16 cellular contexts compared by ENCODE assay signal in genomic region chr6:119037941-119038623, GRCh38. TPM values are rescaled to one million over a fixed set of nuclear protein-coding genes. Genes with fewer than 3 reads are reported as not detected.
DNase-seq lines count a peak whose midpoint lies in the region; ATAC-seq and TF ChIP-seq lines count a peak whose summit lies in the region.
"Had no signal": no experiment of that assay in that cellular context is flagged by ENCODE, and none has a peak within 500 bp of the region (broad histone marks: within the 10 kb centered on the region; RNA-seq: fewer than 3 reads in every experiment).

No MANE protein-coding gene starts in this region.

- H3K27me3 ChIP-seq in endodermal cell (ENCODE audit: control insufficient read depth, insufficient read depth, low read length, poor library complexity, severe bottlenecking): no peaks in the 10 kb centered on the region

- H3K9me3 Mint-ChIP-seq in endodermal cell: no peaks in the 10 kb centered on the region
- H3K9me3 Mint-ChIP-seq in progenitor cell of endocrine pancreas (ENCODE audit: low read depth): no peaks in the 10 kb centered on the region

- H3K36me3 ChIP-seq in endodermal cell (ENCODE audit: control insufficient read depth, insufficient read depth, low read length): peaks cover 43% of the 10 kb centered on the region

- peak overlapping the region; percentile 22 for H3K4me3 Mint-ChIP-seq in endodermal cell
- no peak overlapping the region for H3K4me3 Mint-ChIP-seq in progenitor cell of endocrine pancreas (ENCODE audit: low read depth)

- H3K4me3 ChIP-seq in endodermal cell (ENCODE audit: low read length): peak overlapping the region; percentile 71

- no peaks in the 10 kb centered on the region for H3K9me3 ChIP-seq in endodermal cell (ENCODE audit: control insufficient read depth, low read length)

- H3K4me1 Mint-ChIP-seq in endodermal cell (peaks cover 77% of the 10 kb centered on the region), progenitor cell of endocrine pancreas (ENCODE audit: low read depth) (peaks cover 38% of the 10 kb centered on the region)

- TF ChIP-seq CTCF in endodermal cell (conservative IDR thresholded peaks at IDR 0.05) (no peak), progenitor cell of endocrine pancreas (IDR thresholded peaks at IDR 0.05; ENCODE audit: unreplicated experiment) (no peak)

- peak; percentile 46 for DNase-seq in NCI-H2171 treated with DMSO at 0.1 percent for 48 hours (lab: John Stamatoyannopoulos, UW)
- no peak for DNase-seq in NCI-H2171 (lab: John Stamatoyannopoulos, UW)
- peak; percentile 55 for DNase-seq in NCI-H146 treated with DMSO at 0.1 percent for 48 hours (lab: John Stamatoyannopoulos, UW; ENCODE audit: unreplicated experiment)
- DNase-seq in endodermal cell: peak; percentile 69
- no peak for DNase-seq in progenitor cell of endocrine pancreas (ENCODE audit: low spot score, unreplicated experiment)
- DNase-seq in T-helper 2 cell: no peak
- DNase-seq in NCI-H128 (lab: John Stamatoyannopoulos, UW; ENCODE audit: unreplicated experiment): no peak
- DNase-seq: C1 segment of cervical spinal cord, DMS53, Karpas-422, NCI-H1436, NCI-H2081 treated with DMSO at 0.1 percent for 48 hours, NCI-H446, NCI-H774, SHP77 had no signal

- peaks cover 38% of the 10 kb centered on the region for H3K4me1 ChIP-seq in endodermal cell (ENCODE audit: control insufficient read depth, insufficient read depth, low read length)

- H3K27ac Mint-ChIP-seq in endodermal cell: peak overlapping the region; percentile 94
- H3K27ac Mint-ChIP-seq in progenitor cell of endocrine pancreas: peak overlapping the region; percentile 79

- peak overlapping the region; percentile 65 for H3K9ac ChIP-seq in endodermal cell (ENCODE audit: extremely low read depth, low read length, poor library complexity, severe bottlenecking)

- no peak for ATAC-seq in GM21723 (IDR thresholded peaks at IDR 0.05; ENCODE audit: unreplicated experiment)

- H3K36me3 Mint-ChIP-seq in endodermal cell (ENCODE audit: low read depth) (peaks cover 12% of the 10 kb centered on the region), progenitor cell of endocrine pancreas (ENCODE audit: insufficient read depth) (no peaks in the 10 kb centered on the region)

- 37 to 70% methylated on average over 1 to 4 of the region's 4 CpGs for WGBS in endodermal cell (ENCODE audit: insufficient coverage in 1 of 2, insufficient read length in 1 of 2), 2 experiments

- peak overlapping the region; percentile 55 for H3K27ac ChIP-seq in endodermal cell (ENCODE audit: low read depth, low read length)

- H3K27me3 Mint-ChIP-seq in endodermal cell (ENCODE audit: insufficient read depth): no peaks in the 10 kb centered on the region
- H3K27me3 Mint-ChIP-seq in progenitor cell of endocrine pancreas: no peaks in the 10 kb centered on the region

RNA-seq across cellular contexts. Expression of gene FAM184A, which starts 40.4 kb away (rescaled TPM):
- total RNA-seq in endodermal cell (100 to 1,000 TPM; 205 to 216 TPM), progenitor cell of endocrine pancreas (20.9 and 23.0 TPM in 2 replicates)
- polyA plus RNA-seq in endodermal cell (2013, experiment 1 of 2): 64.9 TPM
- 72.0 TPM for polyA plus RNA-seq in endodermal cell (2013, experiment 2 of 2)

Comparison
In these comparisons a context has a peak if more than half of its experiments do, and no peak if none do; other contexts are left out.
1. DNase-seq: peak in NCI-H2171 treated with DMSO at 0.1 percent for 48 hours (single experiment), NCI-H146 treated with DMSO at 0.1 percent for 48 hours (single experiment) and endodermal cell (single experiment); none in NCI-H2171 (single experiment), progenitor cell of endocrine pancreas (single experiment), T-helper 2 cell (0 of 5) and NCI-H128 (single experiment).